9 cellular contexts compared by ENCODE assay signal in genomic region chr10:73166972-73167371, GRCh38. TPM values are rescaled to one million over a fixed set of nuclear protein-coding genes. Genes with fewer than 3 reads are reported as not detected.
DNase-seq lines count a peak whose midpoint lies in the region; ATAC-seq, FAIRE-seq and TF ChIP-seq lines count a peak whose summit lies in the region.
"Had no signal": no experiment of that assay in that cellular context is flagged by ENCODE, and none has a peak within 500 bp of the region (broad histone marks: within the 10 kb centered on the region; RNA-seq: fewer than 3 reads in every experiment).

No MANE protein-coding gene starts in this region.

- H3K36me3 ChIP-seq in kidney (ENCODE audit: control insufficient read depth in 1 of 2, insufficient read depth in 2 of 2, low read length in 2 of 2) (peaks cover 2 to 18% of the 10 kb centered on the region in 2 donors), suprapubic skin (peaks cover 17% of the 10 kb centered on the region)

- TF ChIP-seq EP300 in suprapubic skin (IDR thresholded peaks at IDR 0.05) = no peak

- H3K27ac ChIP-seq in kidney (ENCODE audit: low read depth in 2 of 2, low read length in 2 of 2) (peak overlapping the region in 1 of 2 donors; percentile 97), suprapubic skin (peak overlapping the region; percentile 98)

- peak overlapping the region in 1 of 2 donors; percentile 93 for H3K9ac ChIP-seq in kidney (ENCODE audit: low read length in 2 of 2)

- CTCF ChIA-PET in activated CD4-positive, alpha-beta T cell treated with anti-CD3 and anti-CD28 coated beads for 36 hours (lab: Charles Lee) = interaction anchor here (0.6 to 4.2 kb wide), 2 partner anchors 12 to 71 kb away, joined by 3 to 21 read pairs; partner anchors contain the start of gene P4HA1

- no peak for FAIRE-seq in kidney (lab: Jason Lieb, UNC)

- H3K4me3 Mint-ChIP-seq in activated CD4-positive, alpha-beta T cell treated with anti-CD3 and anti-CD28 coated beads for 36 hours = peak overlapping the region; percentile 100
- peak overlapping the region; percentile 99 for H3K4me3 Mint-ChIP-seq in activated T-helper 2 cell treated with anti-CD3 and anti-CD28 coated beads, Interferon-gamma antibody, Interleukin-2, Interleukin-4, amounts not matched to agents 10 μg/mL and 5 μg/mL and 100 μg/mL, durations not matched to agents 14 hours and 24 hours and 36 hours (ENCODE audit: low read depth)

- H3K27ac Mint-ChIP-seq in activated CD4-positive, alpha-beta T cell treated with anti-CD3 and anti-CD28 coated beads for 36 hours = peak overlapping the region; percentile 100
- H3K27ac Mint-ChIP-seq in activated T-helper 2 cell treated with anti-CD3 and anti-CD28 coated beads, Interferon-gamma antibody, Interleukin-2, Interleukin-4, amounts not matched to agents 10 μg/mL and 5 μg/mL and 100 μg/mL, durations not matched to agents 14 hours and 24 hours and 36 hours = peak overlapping the region; percentile 94

- H3K4me1 Mint-ChIP-seq in activated CD4-positive, alpha-beta T cell treated with anti-CD3 and anti-CD28 coated beads for 36 hours = peaks cover 44% of the 10 kb centered on the region
- H3K4me1 Mint-ChIP-seq in activated T-helper 2 cell treated with anti-CD3 and anti-CD28 coated beads, Interferon-gamma antibody, Interleukin-2, Interleukin-4, amounts not matched to agents 10 μg/mL and 5 μg/mL and 100 μg/mL, durations not matched to agents 14 hours and 24 hours and 36 hours (ENCODE audit: low read depth) = peaks cover 40% of the 10 kb centered on the region

- H3K36me3 Mint-ChIP-seq in activated CD4-positive, alpha-beta T cell treated with anti-CD3 and anti-CD28 coated beads for 36 hours (ENCODE audit: low read depth) = peaks cover 26% of the 10 kb centered on the region
- peaks cover 39% of the 10 kb centered on the region for H3K36me3 Mint-ChIP-seq in activated T-helper 2 cell treated with anti-CD3 and anti-CD28 coated beads, Interferon-gamma antibody, Interleukin-2, Interleukin-4, amounts not matched to agents 10 μg/mL and 5 μg/mL and 100 μg/mL, durations not matched to agents 14 hours and 24 hours and 36 hours (ENCODE audit: low read depth)

- H3K9me3 ChIP-seq in kidney (ENCODE audit: control insufficient read depth in 1 of 2, low read length in 2 of 2) = no peaks in the 10 kb centered on the region
- no peaks in the 10 kb centered on the region for H3K9me3 ChIP-seq in suprapubic skin

- no peak for TF ChIP-seq POLR2A in suprapubic skin (IDR thresholded peaks at IDR 0.05)

- POLR2A ChIA-PET in activated CD4-positive, alpha-beta T cell treated with anti-CD3 and anti-CD28 coated beads for 36 hours (lab: Charles Lee) = no interaction called here

- DNase-seq in activated CD4-positive, alpha-beta T cell treated with anti-CD3 and anti-CD28 coated beads for 36 hours = no peak
- DNase-seq in activated CD4-positive, alpha-beta T cell treated with anti-CD3 and anti-CD28 coated beads for 48 hours = no peak
- DNase-seq in activated T-helper 2 cell treated with anti-CD3 and anti-CD28 coated beads, Interferon-gamma antibody, Interleukin-2, Interleukin-4, amounts not matched to agents 10 μg/mL and 5 μg/mL and 100 μg/mL, durations not matched to agents 14 hours and 24 hours and 36 hours (ENCODE audit: low spot score) = no peak
- no peak for DNase-seq in kidney
- no peak for DNase-seq in suprapubic skin (ENCODE audit: low spot score in 2 of 2)
- no peak for DNase-seq in activated gamma-delta T cell (lab: John Stamatoyannopoulos, UW)
- DNase-seq in DMS53 (lab: John Stamatoyannopoulos, UW) = no peak
- DNase-seq: AML-193 had no signal

- no peaks in the 10 kb centered on the region for H3K9me3 Mint-ChIP-seq in activated CD4-positive, alpha-beta T cell treated with anti-CD3 and anti-CD28 coated beads for 36 hours (ENCODE audit: low read depth)
- no peaks in the 10 kb centered on the region for H3K9me3 Mint-ChIP-seq in activated T-helper 2 cell treated with anti-CD3 and anti-CD28 coated beads, Interferon-gamma antibody, Interleukin-2, Interleukin-4, amounts not matched to agents 10 μg/mL and 5 μg/mL and 100 μg/mL, durations not matched to agents 14 hours and 24 hours and 36 hours

- H3K27me3 ChIP-seq in suprapubic skin = no peaks in the 10 kb centered on the region

- no peak for ATAC-seq in activated CD4-positive, alpha-beta T cell treated with anti-CD3 and anti-CD28 coated beads for 36 hours
- no peak for ATAC-seq in GM18861 (IDR thresholded peaks at IDR 0.05; ENCODE audit: unreplicated experiment)

- peaks cover 9 to 10% of the 10 kb centered on the region in 2 donors for H3K4me1 ChIP-seq in kidney (ENCODE audit: control insufficient read depth in 1 of 2, insufficient read depth in 1 of 2, low read depth in 1 of 2, low read length in 2 of 2)
- peaks cover 57% of the 10 kb centered on the region for H3K4me1 ChIP-seq in suprapubic skin

- WGBS in suprapubic skin = 84% methylated on average over 2 of the region's 2 CpGs

- H3K27me3 Mint-ChIP-seq in activated CD4-positive, alpha-beta T cell treated with anti-CD3 and anti-CD28 coated beads for 36 hours = no peaks in the 10 kb centered on the region
- no peaks in the 10 kb centered on the region for H3K27me3 Mint-ChIP-seq in activated T-helper 2 cell treated with anti-CD3 and anti-CD28 coated beads, Interferon-gamma antibody, Interleukin-2, Interleukin-4, amounts not matched to agents 10 μg/mL and 5 μg/mL and 100 μg/mL, durations not matched to agents 14 hours and 24 hours and 36 hours (ENCODE audit: low read depth)

- H3K4me3 ChIP-seq in kidney (ENCODE audit: low read length in 2 of 2) = peak overlapping the region; percentile 96 to 100
- H3K4me3 ChIP-seq in suprapubic skin = peak overlapping the region; percentile 97

- no peak for TF ChIP-seq CTCF in kidney (IDR thresholded peaks at IDR 0.05; ENCODE audit: borderline replicate concordance, extremely low read depth, insufficient read depth)
- TF ChIP-seq CTCF in suprapubic skin (IDR thresholded peaks at IDR 0.05) = no peak

- intact Hi-C loops in activated CD4-positive, alpha-beta T cell treated with anti-CD3 and anti-CD28 coated beads for 36 hours (cut with DNase I, micrococcal nuclease) = loop anchor here in 1 of 2 experiments (1.0 to 10.0 kb wide), 7 partner anchors 8 to 620 kb away; partner anchors contain the start of genes CFAP70, MCU, MICU1 and NUDT13
- intact Hi-C loops in activated T-helper 2 cell treated with anti-CD3 and anti-CD28 coated beads, Interferon-gamma antibody, Interleukin-2, Interleukin-4, amounts not matched to agents 10 μg/mL and 5 μg/mL and 100 μg/mL, durations not matched to agents 14 hours and 24 hours and 36 hours (cut with micrococcal nuclease) = loop anchor here (5.0 kb wide), 1 partner anchor 55 kb away; the partner anchor contains the start of gene NUDT13
- intact Hi-C loops in kidney (cut with DNase I) = no loop called here

RNA-seq across cellular contexts. Expression of gene ECD, which starts 0.8 kb away (rescaled TPM):
- 10 to 100 TPM; 41.0 to 50.7 TPM for total RNA-seq in activated CD4-positive, alpha-beta T cell treated with anti-CD3 and anti-CD28 coated beads for 36 hours
- 35.2 and 37.8 TPM in 2 replicates for total RNA-seq in activated T-helper 2 cell treated with anti-CD3 and anti-CD28 coated beads, Interferon-gamma antibody, Interleukin-2, Interleukin-4, amounts not matched to agents 10 μg/mL and 5 μg/mL and 100 μg/mL, durations not matched to agents 14 hours and 24 hours and 36 hours
- total RNA-seq in kidney = 27.5 TPM
- polyA plus RNA-seq in kidney (ENCODE audit: insufficient read depth, low read depth, low replicate concordance) = 15.2 TPM
- total RNA-seq in suprapubic skin = 10 to 100 TPM; 32.5 to 43.9 (median 35.1) TPM

RNA-seq across cellular contexts. Expression of gene FAM149B1, which starts 0.9 kb away (rescaled TPM):
- total RNA-seq in activated CD4-positive, alpha-beta T cell treated with anti-CD3 and anti-CD28 coated beads for 36 hours = 10 to 100 TPM; 16.0 to 18.6 TPM
- total RNA-seq in activated T-helper 2 cell treated with anti-CD3 and anti-CD28 coated beads, Interferon-gamma antibody, Interleukin-2, Interleukin-4, amounts not matched to agents 10 μg/mL and 5 μg/mL and 100 μg/mL, durations not matched to agents 14 hours and 24 hours and 36 hours = 13.8 and 14.3 TPM in 2 replicates
- total RNA-seq in kidney = 24.9 TPM
- 21.7 TPM for polyA plus RNA-seq in kidney (ENCODE audit: insufficient read depth, low read depth, low replicate concordance)
- 10 to 100 TPM; 11.0 to 18.9 (median 15.8) TPM for total RNA-seq in suprapubic skin

RNA-seq across cellular contexts. Expression of gene NUDT13, which starts 56.7 kb away (rescaled TPM):
- 1 to 10 TPM; 1.6 to 2.2 TPM for total RNA-seq in activated CD4-positive, alpha-beta T cell treated with anti-CD3 and anti-CD28 coated beads for 36 hours
- 0.76 and 1.0 TPM in 2 replicates for total RNA-seq in activated T-helper 2 cell treated with anti-CD3 and anti-CD28 coated beads, Interferon-gamma antibody, Interleukin-2, Interleukin-4, amounts not matched to agents 10 μg/mL and 5 μg/mL and 100 μg/mL, durations not matched to agents 14 hours and 24 hours and 36 hours
- total RNA-seq in kidney (3.3 TPM), suprapubic skin (1 to 10 TPM in 3 of 4 donors, under 1 TPM in 1; 0.86 to 4.2 (median 1.5) TPM)
- 3.7 TPM for polyA plus RNA-seq in kidney (ENCODE audit: insufficient read depth, low read depth, low replicate concordance)
